ENCODE assay signal across 23 cellular contexts in the genomic region with DNA sequence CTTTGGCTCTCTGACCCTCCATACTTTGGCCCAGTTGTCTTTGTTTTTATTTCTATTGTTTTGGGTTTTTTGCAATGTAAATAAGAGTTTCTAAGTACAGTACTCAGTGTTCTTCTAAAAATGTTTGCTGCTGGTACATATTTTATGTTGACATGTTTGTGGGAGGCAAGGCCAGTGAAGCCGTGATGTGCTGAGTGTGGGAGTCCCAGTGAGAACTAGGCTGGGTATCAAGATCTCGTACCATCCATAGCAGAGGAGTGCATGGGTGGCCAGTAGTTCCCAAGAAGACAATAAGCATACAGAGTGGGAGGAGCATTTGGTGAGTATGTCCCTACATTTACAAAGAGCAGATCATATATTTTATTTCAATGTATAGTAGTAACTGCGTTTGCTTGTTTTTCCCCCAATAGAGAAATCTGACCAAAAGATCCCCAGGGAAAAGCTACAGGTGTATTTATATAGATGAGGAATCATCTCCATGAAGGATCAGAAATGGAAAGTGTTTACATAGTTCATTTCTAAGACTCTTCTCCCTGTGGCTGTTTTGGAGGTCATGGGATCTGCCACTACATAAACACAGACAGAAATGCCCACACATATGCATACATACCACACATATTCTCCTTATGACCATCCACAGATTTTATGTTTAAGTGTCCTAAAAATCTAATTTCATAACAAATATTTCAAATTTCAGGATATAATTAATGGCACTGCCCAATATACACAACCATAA.
DNase-seq lines count a peak whose midpoint lies in the region; ATAC-seq, FAIRE-seq and TF ChIP-seq lines count a peak whose summit lies in the region.
"Had no signal": no experiment of that assay in that cellular context is flagged by ENCODE, and none has a peak within 500 bp of the region (broad histone marks: within the 10 kb centered on the region; RNA-seq: fewer than 3 reads in every experiment).

No MANE protein-coding gene starts in this region.

- DNase-seq in A549 (ENCODE audit: low read depth in 1 of 2, low spot score in 1 of 2) (no peak), IMR-90 (peak; percentile 82), fibroblast of gingiva (ENCODE audit: low read depth) (peak; percentile 34), mesenchymal stem cell (peak; percentile 40), glomerular visceral epithelial cell (ENCODE audit: extremely low spot score) (no peak)
- DNase-seq: BE2C; Caco-2; CD4-positive, CD25-positive, alpha-beta regulatory T cell; DMS153; NCI-H1092 treated with DMSO at 0.1 percent for 48 hours; NCI-H146; NCI-H2029 treated with DMSO at 0.1 percent for 48 hours; NCI-H2171; NCI-H526; PC-3; RPMI8226; SIG-M5 had no signal

- H3K56ac ChIP-seq in IMR-90 (ENCODE audit: extremely low read depth, insufficient read depth, low read length) = no peak overlapping the region

- H3K27ac ChIP-seq in A549 = peak overlapping the region; percentile 41 to 43; a peak in 3 of 6 replicates
- peak overlapping the region; percentile 30; the same call in 1 of the 2 replicates for H3K27ac ChIP-seq in IMR-90 (ENCODE audit: insufficient read depth, low read length)
- H3K27ac ChIP-seq in mesenchymal stem cell (ENCODE audit: low read length, poor library complexity, severe bottlenecking) = no peak overlapping the region
- H3K27ac ChIP-seq: 22Rv1 had no signal

- H3K9ac ChIP-seq in IMR-90 (ENCODE audit: low read depth, low read length) (no peak overlapping the region), mesenchymal stem cell (ENCODE audit: low read length) (no peak overlapping the region)

- H2BK120ac ChIP-seq in IMR-90 (ENCODE audit: low read depth, low read length) = peak overlapping the region; percentile 50; the same call in 1 of the 2 replicates
- H2BK120ac ChIP-seq in mesenchymal stem cell (ENCODE audit: low read depth, low read length) = no peak overlapping the region

- H3K27me3 ChIP-seq in IMR-90 (ENCODE audit: control insufficient read depth, insufficient read depth, low read length) = no peaks in the 10 kb centered on the region
- H3K27me3 ChIP-seq in mesenchymal stem cell (ENCODE audit: control insufficient read depth in 1 of 2, insufficient read depth in 1 of 2, low read length in 2 of 2) = no peaks in the 10 kb centered on the region
- H3K27me3 ChIP-seq: BE2C had no signal

- peaks cover 6% of the 10 kb centered on the region for H3K9me1 ChIP-seq in IMR-90 (ENCODE audit: insufficient read depth, low read length)

- peak overlapping the region; percentile 63; the same call in 1 of the 3 replicates for H2BK15ac ChIP-seq in IMR-90 (ENCODE audit: low read depth, low read length)
- H2BK15ac ChIP-seq in mesenchymal stem cell (ENCODE audit: low read depth, poor library complexity, severe bottlenecking) = no peak overlapping the region

- H3K18ac ChIP-seq in IMR-90 (ENCODE audit: low read depth, low read length) (peak overlapping the region; percentile 55), mesenchymal stem cell (ENCODE audit: low read depth in 1 of 2, low read length in 2 of 2) (no peak overlapping the region)

- no peak for TF ChIP-seq POLR2A in A549 (IDR thresholded peaks at IDR 0.05; ENCODE audit: low read length)
- no peak for TF ChIP-seq POLR2A in IMR-90 (IDR thresholded peaks at IDR 0.05; ENCODE audit: low read depth, low read length)

- H4K8ac ChIP-seq in IMR-90 (ENCODE audit: low read depth in 2 of 2, low read length in 2 of 2) (peak overlapping the region in 1 of 2 experiments; percentile 13; a peak in 1 of 4 replicates), mesenchymal stem cell (ENCODE audit: low read length) (no peak overlapping the region)

- in situ Hi-C loops in IMR-90 (cut with MboI; ENCODE audit: low sequenced_read_pairs) = no loop called here

- CTCF ChIA-PET in A549 (lab: Yijun Ruan, JAX) = interaction anchor here (1.0 kb wide), 1 partner anchor 12 kb away, joined by 3 read pairs; no protein-coding TSS in a partner anchor
- CTCF ChIA-PET in IMR-90 (lab: Yijun Ruan, JAX) = interaction anchor here (1.4 kb wide), 1 partner anchor 486 kb away, joined by 3 read pairs; no protein-coding TSS in a partner anchor

- H3K4me1 ChIP-seq in A549 (peaks cover 19% of the 10 kb centered on the region), IMR-90 (ENCODE audit: control insufficient read depth, insufficient read depth, low read length) (peaks cover 11% of the 10 kb centered on the region), mesenchymal stem cell (ENCODE audit: control insufficient read depth, insufficient read depth, low read depth, low read length) (peaks cover 5% of the 10 kb centered on the region)
- H3K4me1 ChIP-seq: BE2C had no signal

- H2BK12ac ChIP-seq in mesenchymal stem cell (ENCODE audit: low read length in 2 of 2) = peak overlapping the region in 1 of 2 experiments; percentile 77

- H3K9me3 ChIP-seq in A549 (no peaks in the 10 kb centered on the region), IMR-90 (ENCODE audit: control insufficient read depth, insufficient read depth, low read length) (no peaks in the 10 kb centered on the region), mesenchymal stem cell (ENCODE audit: control insufficient read depth, low read length) (no peaks in the 10 kb centered on the region)
- H3K9me3 ChIP-seq: BE2C, Caco-2, HAP-1 had no signal

- no peaks in the 10 kb centered on the region for H4K20me1 ChIP-seq in IMR-90 (ENCODE audit: insufficient read depth, low read length)

- no peak for FAIRE-seq in A549 (lab: Jason Lieb, UNC)
- FAIRE-seq: GM12892 had no signal

- H3K23ac ChIP-seq in IMR-90 (ENCODE audit: low read depth, low read length) = 0 out of 2 replicates have a peak overlapping the region, but pooled peaks have one; percentile 13
- no peak overlapping the region for H3K23ac ChIP-seq in mesenchymal stem cell (ENCODE audit: low read length in 2 of 2)

- POLR2A ChIA-PET in A549 (lab: Yijun Ruan, JAX) (no interaction called here), IMR-90 (lab: Charles Lee; ENCODE audit: unreplicated experiment) (no interaction called here)

- TF ChIP-seq RAD21 in A549 (conservative IDR thresholded peaks at IDR 0.05 in 1 of 2, IDR thresholded peaks at IDR 0.05 in 1 of 2) (no peak), IMR-90 (IDR thresholded peaks at IDR 0.05; ENCODE audit: low read length) (no peak)

- no peak overlapping the region for H4K5ac ChIP-seq in IMR-90 (ENCODE audit: low read depth, low read length)

- peak overlapping the region; percentile 81 for H2AK5ac ChIP-seq in IMR-90 (ENCODE audit: low read depth, low read length)
- peak overlapping the region; percentile 33 for H2AK5ac ChIP-seq in mesenchymal stem cell (ENCODE audit: low read length, severe bottlenecking)

- H3K4ac ChIP-seq in IMR-90 (ENCODE audit: low read depth, low read length) (peak overlapping the region; percentile 34; the same call in 1 of the 2 replicates), mesenchymal stem cell (ENCODE audit: low read depth in 1 of 2, low read length in 2 of 2) (no peak overlapping the region)

- intact Hi-C loops in IMR-90 (cut with micrococcal nuclease) = loop anchor here (5.0 kb wide), 1 partner anchor 78 kb away; no protein-coding TSS in a partner anchor

- WGBS in A549 (ENCODE audit: missing lambda C conversion rate) = 92% methylated on average over 3 of the region's 3 CpGs
- WGBS in IMR-90 (ENCODE audit: extremely low coverage in 2 of 2, insufficient read length in 1 of 2), 2 experiments = no CpG with 5 or more reads among the region's 3 CpGs
- WGBS in mesenchymal stem cell = 74% methylated on average over 2 of the region's 3 CpGs

- no peak for ATAC-seq in A549
- ATAC-seq in IMR-90 (ENCODE audit: low read depth) = peak; percentile 94
- no peak for ATAC-seq in GM18873 (IDR thresholded peaks at IDR 0.05; ENCODE audit: low FRiP score, unreplicated experiment)
- ATAC-seq in HG02840 (IDR thresholded peaks at IDR 0.05; ENCODE audit: low FRiP score, unreplicated experiment) = no peak
- no peak for ATAC-seq in SK-N-SH treated with all-trans-retinoic acid at 6 μM for 48 hours
- ATAC-seq: PC-3 had no signal

- BruUV-seq in IMR-90 (replicated peaks; lab: Mats Ljungman, UMichigan) = no TSS peak

- H3K4me2 ChIP-seq in A549 = no peak overlapping the region; the same call in 2 of the 3 replicates
- H3K4me2 ChIP-seq in IMR-90 (ENCODE audit: low read depth, low read length) = no peak overlapping the region
- H3K4me2 ChIP-seq in mesenchymal stem cell (ENCODE audit: low read length, poor library complexity, severe bottlenecking) = no peak overlapping the region

- H2AFZ ChIP-seq in IMR-90 (replicated peaks; ENCODE audit: low read length, poor library complexity) (no peak overlapping the region), mesenchymal stem cell (ENCODE audit: low read depth, low read length) (no peak overlapping the region)

- H3K36me3 ChIP-seq in IMR-90 (ENCODE audit: control insufficient read depth, insufficient read depth, low read length) (no peaks in the 10 kb centered on the region), mesenchymal stem cell (ENCODE audit: control insufficient read depth in 1 of 2, insufficient read depth in 2 of 2, low read depth in 1 of 2, low read length in 2 of 2) (no peaks in the 10 kb centered on the region)
- H3K36me3 ChIP-seq: BE2C, HAP-1 had no signal

- H2BK5ac ChIP-seq in IMR-90 (ENCODE audit: low read depth, low read length, poor library complexity, severe bottlenecking) = no peak overlapping the region
- H2BK5ac ChIP-seq in mesenchymal stem cell (ENCODE audit: low read depth, low read length, poor library complexity, severe bottlenecking) = no peak overlapping the region

- no peak for TF ChIP-seq CTCF in A549 (IDR thresholded peaks at IDR 0.05)
- no peak for TF ChIP-seq CTCF in IMR-90 (conservative IDR thresholded peaks at IDR 0.05; ENCODE audit: low read depth, low read length)

- H3K4me3 ChIP-seq in A549 = no peak overlapping the region
- H3K4me3 ChIP-seq in IMR-90 (ENCODE audit: insufficient read depth, low read depth, low read length) = no peak overlapping the region
- no peak overlapping the region for H3K4me3 ChIP-seq in mesenchymal stem cell (ENCODE audit: insufficient read depth in 1 of 2, low read depth in 1 of 2, low read length in 2 of 2)
- H3K4me3 ChIP-seq: HAP-1 had no signal

- no peak for TF ChIP-seq EP300 in A549 (IDR thresholded peaks at IDR 0.05)

- peak overlapping the region; percentile 70; the same call in 1 of the 2 replicates for H3K14ac ChIP-seq in IMR-90 (replicated peaks; ENCODE audit: low read depth, low read length)
- no peak overlapping the region for H3K14ac ChIP-seq in mesenchymal stem cell (ENCODE audit: low read length in 2 of 2)

- no peaks in the 10 kb centered on the region for H3K79me1 ChIP-seq in IMR-90 (ENCODE audit: low read depth in 1 of 2, low read length in 2 of 2)
- no peaks in the 10 kb centered on the region for H3K79me1 ChIP-seq in mesenchymal stem cell (replicated peaks; ENCODE audit: low read length, poor library complexity, severe bottlenecking)

- no peak overlapping the region for H2AK9ac ChIP-seq in IMR-90 (replicated peaks; ENCODE audit: low read depth, low read length, poor library complexity)

- H2BK20ac ChIP-seq in IMR-90 (ENCODE audit: low read depth, low read length) = peak overlapping the region; percentile 32; the same call in 1 of the 2 replicates

- dilution Hi-C loops in IMR-90 (cut with HindIII; ENCODE audit: low sequenced_read_pairs, unreplicated experiment) = no loop called here

- H4K91ac ChIP-seq in IMR-90 (ENCODE audit: insufficient read depth, low read depth, low read length) = peak overlapping the region; percentile 57; the same call in 1 of the 2 replicates
- no peak overlapping the region for H4K91ac ChIP-seq in mesenchymal stem cell (ENCODE audit: low read length)

TF ChIP-seq in SK-N-SH treated with all-trans-retinoic acid at 6 μM for 48 hours, 23 proteins besides CTCF, POLR2A, EP300 and RAD21 (continues in another document):
- no peak for TF ChIP-seq ZNF70 (CRISPR knock-in tag; IDR thresholded peaks at IDR 0.05)

Comparison
In these comparisons a context has a peak if more than half of its experiments do, and no peak if none do; other contexts are left out.
1. DNase-seq: peak in IMR-90 (single experiment), fibroblast of gingiva (single experiment) and mesenchymal stem cell (single experiment); none in A549 (0 of 2) and glomerular visceral epithelial cell (single experiment).